Comparison of ENCODE assay signal across 9 cellular contexts in the genomic region with DNA sequence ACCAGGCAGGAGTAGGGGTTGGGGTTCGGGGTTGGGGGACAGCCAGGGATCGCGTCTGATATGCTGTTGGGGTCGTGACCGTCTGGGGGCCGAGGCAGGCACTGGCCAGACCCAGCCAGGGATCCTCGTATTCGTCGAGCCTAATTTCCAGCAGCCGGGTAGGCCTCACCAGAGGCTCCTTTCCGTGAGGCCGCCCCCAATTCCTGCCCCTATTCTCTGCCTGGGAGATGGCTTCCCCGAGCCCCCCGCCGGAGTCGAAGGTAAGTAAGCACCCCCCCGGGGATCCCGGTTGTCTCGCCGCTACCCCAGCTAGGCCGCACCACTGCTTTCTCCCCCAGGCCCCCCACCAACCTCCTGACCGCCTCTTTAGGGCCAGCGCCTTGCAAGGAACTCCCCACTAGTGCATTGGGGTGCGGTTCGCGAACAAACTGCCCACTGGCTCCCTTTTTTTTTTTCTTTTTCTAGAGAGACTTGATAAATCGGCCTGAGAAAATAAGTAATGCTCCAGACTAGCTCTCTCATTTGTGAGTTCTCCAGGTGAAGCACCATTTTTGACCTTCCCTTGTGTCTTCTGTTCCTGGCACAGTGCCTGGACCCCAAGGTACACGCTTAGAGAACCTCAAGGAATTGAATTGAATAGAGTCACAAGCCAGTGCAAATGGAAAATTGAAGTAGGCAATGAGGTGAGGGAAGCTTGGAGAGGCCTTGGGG. TPM values are rescaled to one million over a fixed set of nuclear protein-coding genes. Genes with fewer than 3 reads are reported as not detected.
DNase-seq lines count a peak whose midpoint lies in the region; ATAC-seq and TF ChIP-seq lines count a peak whose summit lies in the region.
"Had no signal": no experiment of that assay in that cellular context is flagged by ENCODE, and none has a peak within 500 bp of the region (broad histone marks: within the 10 kb centered on the region; RNA-seq: fewer than 3 reads in every experiment).

No MANE protein-coding gene starts in this region.

- peak overlapping the region; percentile 65 for H3K23ac ChIP-seq in neuronal stem cell (ENCODE audit: low read depth, low read length, poor library complexity)

- no peaks in the 10 kb centered on the region for H3K27me3 ChIP-seq in neuronal stem cell (ENCODE audit: control insufficient read depth in 3 of 3, insufficient read depth in 3 of 3, low read depth in 1 of 3, low read length in 3 of 3)

- H4K91ac ChIP-seq in neuronal stem cell (ENCODE audit: low read depth, low read length, poor library complexity), result peak overlapping the region; percentile 72

- H2BK5ac ChIP-seq in neuronal stem cell (ENCODE audit: low read length), result no peak overlapping the region

- H3K9ac ChIP-seq in neuronal stem cell (ENCODE audit: low read depth, low read length, poor library complexity), result peak overlapping the region; percentile 92

- peak overlapping the region; percentile 93 for H2AFZ ChIP-seq in neuronal stem cell (ENCODE audit: low read length)

- peaks cover 3 to 4% of the 10 kb centered on the region in 2 donors for H3K4me1 ChIP-seq in neuronal stem cell (ENCODE audit: control insufficient read depth in 2 of 2, insufficient read depth in 1 of 2, low read depth in 1 of 2, low read length in 2 of 2)

- DNase-seq in Caki2 (ENCODE audit: low read depth) (peak; percentile 9), fibroblast of pulmonary artery (ENCODE audit: low read depth) (no peak), neuronal stem cell (ENCODE audit: low spot score) (no peak), SHP77 treated with DMSO at 0.1 percent for 48 hours (lab: John Stamatoyannopoulos, UW) (no peak), COLO668 (lab: John Stamatoyannopoulos, UW; ENCODE audit: unreplicated experiment) (no peak)

- H2AK5ac ChIP-seq in neuronal stem cell (ENCODE audit: low read depth, low read length), result no peak overlapping the region

- no peak overlapping the region for H2BK15ac ChIP-seq in neuronal stem cell (ENCODE audit: low read length)

- H3K9me3 Mint-ChIP-seq in T-helper 1 cell treated with Interleukin-12 subunit alpha and Interleukin-12 subunit beta and Interleukin-4 antibody, amounts not matched to agents 30 μg/mL and 1 μg/mL, for 36 hours, result peaks cover 41% of the 10 kb centered on the region

- H3K14ac ChIP-seq in neuronal stem cell (ENCODE audit: low read length), result no peak overlapping the region

- H2BK120ac ChIP-seq in neuronal stem cell (ENCODE audit: low read depth, low read length), result no peak overlapping the region

- H3K4me3 Mint-ChIP-seq in T-helper 1 cell treated with Interleukin-12 subunit alpha and Interleukin-12 subunit beta and Interleukin-4 antibody, amounts not matched to agents 30 μg/mL and 1 μg/mL, for 36 hours, result peak overlapping the region; percentile 98

- TF ChIP-seq CTCF in fibroblast of pulmonary artery (IDR thresholded peaks at IDR 0.05; ENCODE audit: low read length, missing control alignments), result no peak

- ATAC-seq in HG02623 (IDR thresholded peaks at IDR 0.05; ENCODE audit: unreplicated experiment), result peak; percentile 4
- ATAC-seq in GM19397 (IDR thresholded peaks at IDR 0.05; ENCODE audit: unreplicated experiment), result no peak

- peak overlapping the region; percentile 95 for H3K18ac ChIP-seq in neuronal stem cell (ENCODE audit: low read length)

- H3K4me2 ChIP-seq in neuronal stem cell (ENCODE audit: insufficient read depth, low read length, poor library complexity, severe bottlenecking), result peak overlapping the region; percentile 83

- H4K8ac ChIP-seq in neuronal stem cell (ENCODE audit: low read depth, low read length), result no peak overlapping the region

- peaks cover 64% of the 10 kb centered on the region for H3K36me3 Mint-ChIP-seq in T-helper 1 cell treated with Interleukin-12 subunit alpha and Interleukin-12 subunit beta and Interleukin-4 antibody, amounts not matched to agents 30 μg/mL and 1 μg/mL, for 36 hours (ENCODE audit: low read depth)

- peaks cover 10% of the 10 kb centered on the region for H3K79me1 ChIP-seq in neuronal stem cell (ENCODE audit: low read depth, low read length)

- no peak overlapping the region for H3K4ac ChIP-seq in neuronal stem cell (ENCODE audit: low read length)

- no peak overlapping the region for H2BK12ac ChIP-seq in neuronal stem cell (ENCODE audit: low read length)

- no peaks in the 10 kb centered on the region for H3K27me3 Mint-ChIP-seq in T-helper 1 cell treated with Interleukin-12 subunit alpha and Interleukin-12 subunit beta and Interleukin-4 antibody, amounts not matched to agents 30 μg/mL and 1 μg/mL, for 36 hours (ENCODE audit: low read depth)

- no CpG with 5 or more reads among the region's 28 CpGs for WGBS in neuronal stem cell (ENCODE audit: extremely low coverage in 2 of 2, insufficient read length in 2 of 2, insufficient replicate concordance in 1 of 2), 2 donors

- H3K36me3 ChIP-seq in neuronal stem cell (replicated peaks in 1 of 2; ENCODE audit: control insufficient read depth in 2 of 2, insufficient read depth in 2 of 2, low read length in 2 of 2), result peaks cover 21 to 73% of the 10 kb centered on the region in 2 donors

- in situ Hi-C loops in Caki2 (cut with HindIII; ENCODE audit: low pct_unique_long_range_greater_than_20kb, low sequenced_read_pairs), result no loop called here

- peak overlapping the region; percentile 99 for H3K27ac Mint-ChIP-seq in T-helper 1 cell treated with Interleukin-12 subunit alpha and Interleukin-12 subunit beta and Interleukin-4 antibody, amounts not matched to agents 30 μg/mL and 1 μg/mL, for 36 hours

- H3K9me3 ChIP-seq in neuronal stem cell (replicated peaks in 1 of 2; ENCODE audit: control insufficient read depth in 2 of 2, insufficient read depth in 1 of 2, low read depth in 1 of 2, low read length in 2 of 2), result peaks cover 13 to 63% of the 10 kb centered on the region in 2 donors

- H3K4me1 Mint-ChIP-seq in T-helper 1 cell treated with Interleukin-12 subunit alpha and Interleukin-12 subunit beta and Interleukin-4 antibody, amounts not matched to agents 30 μg/mL and 1 μg/mL, for 36 hours (ENCODE audit: low read depth), result peaks cover 41% of the 10 kb centered on the region

- H3K4me3 ChIP-seq in fibroblast of pulmonary artery (replicated peaks; ENCODE audit: low read depth, low read length) (peak overlapping the region; percentile 95), neuronal stem cell (ENCODE audit: low read length in 2 of 2) (peak overlapping the region; percentile 79 to 92)

- no peak overlapping the region for H3K27ac ChIP-seq in neuronal stem cell (replicated peaks; ENCODE audit: low read length)

RNA-seq across cellular contexts. Expression of gene ZNF189, which starts 0.4 kb away (rescaled TPM):
- 7.5 and 11.0 TPM in 2 replicates for total RNA-seq in Caki2 (2014; rRNA removed; shearing (Covaris generic); ENCODE audit: low replicate concordance)
- polyA plus RNA-seq in neuronal stem cell (2013, experiment 1 of 2), result 10.6 TPM
- polyA plus RNA-seq in neuronal stem cell (2013, experiment 2 of 2), result 10.6 TPM

RNA-seq across cellular contexts. Expression of gene MRPL50, which starts 0.7 kb away (rescaled TPM):
- 10.1 and 11.8 TPM in 2 replicates for total RNA-seq in Caki2 (2014; rRNA removed; shearing (Covaris generic); ENCODE audit: low replicate concordance)
- 21.2 TPM for polyA plus RNA-seq in neuronal stem cell (2013, experiment 1 of 2)
- 20.9 TPM for polyA plus RNA-seq in neuronal stem cell (2013, experiment 2 of 2)

RNA-seq across cellular contexts. Expression of gene BAAT, which starts 14.3 kb away (rescaled TPM):
- not detected in 2 replicates for total RNA-seq in Caki2 (2014; rRNA removed; shearing (Covaris generic); ENCODE audit: low replicate concordance)
- polyA plus RNA-seq in neuronal stem cell (2013, experiment 1 of 2), result 0.04 TPM
- polyA plus RNA-seq in neuronal stem cell (2013, experiment 2 of 2), result 0.04 TPM
- total RNA-seq: RPMI7951 had no signal

RNA-seq across cellular contexts. Expression of gene ALDOB, which starts 36.5 kb away (rescaled TPM):
- not detected in 2 replicates for total RNA-seq in Caki2 (2014; rRNA removed; shearing (Covaris generic); ENCODE audit: low replicate concordance)
- polyA plus RNA-seq in neuronal stem cell (2013, experiment 1 of 2), result not detected
- polyA plus RNA-seq in neuronal stem cell (2013, experiment 2 of 2), result not detected
- total RNA-seq: RPMI7951 had no signal
